ENCODE assay signal across 8 cellular contexts in the genomic region with DNA sequence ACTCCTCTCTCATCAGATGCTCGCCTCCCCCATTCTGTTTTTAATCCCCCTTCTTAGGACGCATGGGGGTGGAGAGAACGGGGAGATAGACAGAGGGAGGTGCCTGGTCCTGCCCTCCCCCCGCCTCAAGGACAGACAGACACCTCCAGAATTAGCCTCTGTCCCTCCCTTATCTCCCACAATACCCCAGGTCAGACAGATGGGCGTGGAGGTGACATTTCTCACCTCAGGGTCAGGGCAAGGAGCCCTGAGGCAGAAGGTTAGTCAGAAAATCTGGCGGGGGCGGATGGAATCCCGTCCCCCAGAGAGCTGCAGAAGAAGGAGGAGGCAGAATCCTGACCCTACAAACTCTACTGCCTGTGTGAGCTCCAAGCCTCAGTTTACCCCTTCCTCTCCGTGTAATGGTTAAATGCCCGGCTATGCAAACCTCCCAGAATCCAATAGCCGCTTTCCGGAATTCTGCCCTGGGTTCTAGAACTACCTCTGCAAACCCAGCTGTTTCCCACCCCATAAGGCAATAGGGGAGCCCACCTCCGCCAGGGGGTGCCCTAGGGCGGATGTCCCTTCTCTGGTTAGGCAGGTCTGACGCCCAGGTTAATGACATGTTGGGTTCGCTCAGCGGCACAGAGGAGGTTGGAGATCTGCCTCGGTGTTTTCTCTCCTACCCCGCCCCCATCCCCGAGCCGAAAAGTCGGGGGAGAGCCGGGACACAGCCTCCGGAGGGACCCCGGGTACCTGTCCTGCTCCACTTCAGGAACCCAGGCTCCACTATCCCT. TPM values are rescaled to one million over a fixed set of nuclear protein-coding genes. Genes with fewer than 3 reads are reported as not detected.
DNase-seq lines count a peak whose midpoint lies in the region; ATAC-seq and TF ChIP-seq lines count a peak whose summit lies in the region.

No MANE protein-coding gene starts in this region.

- H3K14ac ChIP-seq in trophoblast cell (ENCODE audit: low read length), result peak overlapping the region; percentile 96

- peak overlapping the region; percentile 97 for H4K91ac ChIP-seq in trophoblast cell (ENCODE audit: low read depth, low read length)

- H3K4me2 ChIP-seq in trophoblast cell (ENCODE audit: low read length), result peak overlapping the region; percentile 75

- peaks cover 14 to 26% of the 10 kb centered on the region in 2 experiments for H3K4me1 ChIP-seq in trophoblast cell (ENCODE audit: control insufficient read depth in 1 of 2, insufficient read depth in 2 of 2, low read length in 2 of 2)

- H4K8ac ChIP-seq in trophoblast cell (ENCODE audit: low read depth, low read length), result peak overlapping the region; percentile 89

- H3K9ac ChIP-seq in trophoblast cell (ENCODE audit: low read length), result peak overlapping the region; percentile 87

- peak overlapping the region; percentile 80 for H2BK12ac ChIP-seq in trophoblast cell (ENCODE audit: low read length)

- DNase-seq in NCI-H2029 (lab: John Stamatoyannopoulos, UW) (peak; percentile 18), NCI-H2029 treated with DMSO at 0.1 percent for 48 hours (lab: John Stamatoyannopoulos, UW) (no peak), NCI-H69 (lab: John Stamatoyannopoulos, UW) (peak; percentile 76), fibroblast of pulmonary artery (ENCODE audit: low read depth) (peak; percentile 39), trophoblast cell (peak; percentile 70 to 71)
- peak; percentile 70 for DNase-seq in activated T-cell treated with anti-CD3 and anti-CD28 coated beads, Interleukin-2, amount 50 U/mL, for 1 hour

- peak overlapping the region; percentile 89 for H4K12ac ChIP-seq in trophoblast cell (ENCODE audit: low read depth, low read length)

- H3K23ac ChIP-seq in trophoblast cell (ENCODE audit: low read length), result no peak overlapping the region

- H3K36me3 ChIP-seq in trophoblast cell (ENCODE audit: control insufficient read depth in 1 of 2, insufficient read depth in 2 of 2, low read length in 2 of 2), result peaks cover 11 to 16% of the 10 kb centered on the region in 2 experiments

- H2BK120ac ChIP-seq in trophoblast cell (ENCODE audit: insufficient read depth, low read length, poor library complexity), result peak overlapping the region; percentile 88

- H3K9me3 ChIP-seq in trophoblast cell (ENCODE audit: insufficient read depth, low read depth, low read length), result no peaks in the 10 kb centered on the region

- peak overlapping the region; percentile 97 for H3K27ac ChIP-seq in trophoblast cell (ENCODE audit: low read depth, low read length)

- ATAC-seq in HG03139 (IDR thresholded peaks at IDR 0.05; ENCODE audit: unreplicated experiment) (no peak), HG03442 (IDR thresholded peaks at IDR 0.05; ENCODE audit: unreplicated experiment) (no peak)

- WGBS in trophoblast cell (ENCODE audit: extremely low coverage, insufficient coverage, insufficient read length), result no CpG with 5 or more reads among the region's 25 CpGs

- peaks cover 32% of the 10 kb centered on the region for H3K79me1 ChIP-seq in trophoblast cell (ENCODE audit: low read length)

- peak overlapping the region; percentile 96 for H2BK5ac ChIP-seq in trophoblast cell (ENCODE audit: low read depth, low read length, poor library complexity)

- H3K18ac ChIP-seq in trophoblast cell (ENCODE audit: low read length), result peak overlapping the region; percentile 98

- H3K27me3 ChIP-seq in trophoblast cell (ENCODE audit: insufficient read depth, low read length), result no peaks in the 10 kb centered on the region

- peaks cover 20% of the 10 kb centered on the region for H3K79me2 ChIP-seq in trophoblast cell (ENCODE audit: control insufficient read depth, insufficient read depth, low read length, poor library complexity)

- H2AFZ ChIP-seq in trophoblast cell (ENCODE audit: insufficient read depth, low read length, poor library complexity), result peak overlapping the region; percentile 77

- peak overlapping the region; percentile 92 for H3K4ac ChIP-seq in trophoblast cell (ENCODE audit: low read depth, low read length)

- H3K4me3 ChIP-seq in fibroblast of pulmonary artery (replicated peaks; ENCODE audit: low read depth, low read length) (peak overlapping the region; percentile 76), trophoblast cell (ENCODE audit: low read depth, low read length) (peak overlapping the region; percentile 89)

- peak; percentile 60 for TF ChIP-seq CTCF in fibroblast of pulmonary artery (IDR thresholded peaks at IDR 0.05; ENCODE audit: low read length, missing control alignments)

- peak overlapping the region; percentile 85 for H2AK5ac ChIP-seq in trophoblast cell (ENCODE audit: low read length)

RNA-seq across cellular contexts. Expression of gene PPP1R13L, which starts 0.9 kb away (rescaled TPM):
- 190 TPM in 2 replicates for polyA plus RNA-seq in trophoblast cell (2013)

RNA-seq across cellular contexts. Expression of gene POLR1G, which starts 2.5 kb away (rescaled TPM):
- polyA plus RNA-seq in trophoblast cell (2013), result 10.8 and 11.1 TPM in 2 replicates

RNA-seq across cellular contexts. Expression of gene ERCC1, which starts 19.7 kb away (rescaled TPM):
- 56.9 and 58.5 TPM in 2 replicates for polyA plus RNA-seq in trophoblast cell (2013)

RNA-seq across cellular contexts. Expression of gene ERCC2, which starts 33.6 kb away (rescaled TPM):
- polyA plus RNA-seq in trophoblast cell (2013), result 28.2 and 30.2 TPM in 2 replicates
